In the genomic region with DNA sequence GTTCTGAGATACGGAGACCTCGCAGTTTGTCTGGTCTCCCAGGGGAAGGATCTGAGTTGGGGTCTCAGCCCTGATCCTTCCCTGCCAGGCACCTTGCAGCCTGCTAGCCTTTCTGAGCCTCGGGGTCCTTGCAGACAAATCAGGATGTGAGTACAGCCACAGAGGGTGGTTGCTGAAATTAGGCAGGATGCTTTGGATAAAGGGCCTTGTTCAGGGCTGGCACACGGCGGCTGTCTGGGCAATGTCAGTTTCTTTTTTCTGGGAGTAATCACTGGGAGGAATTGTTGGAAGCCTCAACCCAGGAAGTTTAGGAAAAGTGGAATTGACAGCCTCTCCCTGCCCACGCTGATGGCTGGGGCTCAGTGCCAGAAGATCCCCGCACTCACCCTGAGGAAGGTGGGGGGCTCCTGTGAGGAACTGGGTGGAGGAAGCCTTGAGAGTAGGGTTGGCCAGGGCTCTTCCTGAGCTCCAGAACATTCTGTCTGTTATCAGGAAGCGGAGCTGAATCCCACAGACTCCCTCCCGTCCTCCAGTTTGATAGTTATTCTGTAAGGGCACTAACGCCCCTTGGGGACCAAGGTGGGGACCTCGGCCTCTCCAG, we compare ENCODE assay signal across 1 cellular context.
TF ChIP-seq lines count a peak whose summit lies in the region.

No MANE protein-coding gene starts in this region.

TF ChIP-seq in IMR-90, 13 proteins besides CTCF, POLR2A, EP300 and RAD21 (continued from another document):
- TF ChIP-seq MAZ (IDR thresholded peaks at IDR 0.05; ENCODE audit: borderline replicate concordance, low read depth, low read length), result no peak
- TF ChIP-seq, protein P1, sequence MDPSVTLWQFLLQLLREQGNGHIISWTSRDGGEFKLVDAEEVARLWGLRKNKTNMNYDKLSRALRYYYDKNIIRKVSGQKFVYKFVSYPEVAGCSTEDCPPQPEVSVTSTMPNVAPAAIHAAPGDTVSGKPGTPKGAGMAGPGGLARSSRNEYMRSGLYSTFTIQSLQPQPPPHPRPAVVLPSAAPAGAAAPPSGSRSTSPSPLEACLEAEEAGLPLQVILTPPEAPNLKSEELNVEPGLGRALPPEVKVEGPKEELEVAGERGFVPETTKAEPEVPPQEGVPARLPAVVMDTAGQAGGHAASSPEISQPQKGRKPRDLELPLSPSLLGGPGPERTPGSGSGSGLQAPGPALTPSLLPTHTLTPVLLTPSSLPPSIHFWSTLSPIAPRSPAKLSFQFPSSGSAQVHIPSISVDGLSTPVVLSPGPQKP (IDR thresholded peaks at IDR 0.05; ENCODE audit: borderline replicate concordance, low read depth, low read length), result no peak
- no peak for TF ChIP-seq FOS (IDR thresholded peaks at IDR 0.05; ENCODE audit: low read depth, low read length)
- TF ChIP-seq, protein P2, sequence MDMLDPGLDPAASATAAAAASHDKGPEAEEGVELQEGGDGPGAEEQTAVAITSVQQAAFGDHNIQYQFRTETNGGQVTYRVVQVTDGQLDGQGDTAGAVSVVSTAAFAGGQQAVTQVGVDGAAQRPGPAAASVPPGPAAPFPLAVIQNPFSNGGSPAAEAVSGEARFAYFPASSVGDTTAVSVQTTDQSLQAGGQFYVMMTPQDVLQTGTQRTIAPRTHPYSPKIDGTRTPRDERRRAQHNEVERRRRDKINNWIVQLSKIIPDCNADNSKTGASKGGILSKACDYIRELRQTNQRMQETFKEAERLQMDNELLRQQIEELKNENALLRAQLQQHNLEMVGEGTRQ (IDR thresholded peaks at IDR 0.05; ENCODE audit: low read depth, low read length), result no peak
- no peak for TF ChIP-seq CEBPB (IDR thresholded peaks at IDR 0.05; ENCODE audit: low read depth, low read length)
- no peak for TF ChIP-seq NFE2L2 (IDR thresholded peaks at IDR 0.05; ENCODE audit: low read depth, low read length)
- no peak for TF ChIP-seq RCOR1 (IDR thresholded peaks at IDR 0.05; ENCODE audit: insufficient replicate concordance, low read length)
- TF ChIP-seq SMC3 (IDR thresholded peaks at IDR 0.05; ENCODE audit: low read depth, low read length), result no peak
